In genomic region chr14:73295198-73295796, GRCh38 we compare ENCODE assay signal across 9 cellular contexts. TPM values are rescaled to one million over a fixed set of nuclear protein-coding genes. Genes with fewer than 3 reads are reported as not detected.
DNase-seq lines count a peak whose midpoint lies in the region; ATAC-seq and TF ChIP-seq lines count a peak whose summit lies in the region.
"Had no signal": no experiment of that assay in that cellular context is flagged by ENCODE, and none has a peak within 500 bp of the region (broad histone marks: within the 10 kb centered on the region; RNA-seq: fewer than 3 reads in every experiment).

No MANE protein-coding gene starts in this region.

- POLR2A ChIA-PET in IMR-90 (lab: Charles Lee; ENCODE audit: unreplicated experiment) (no interaction called here), PC-3 (lab: Charles Lee; ENCODE audit: unreplicated experiment) (interaction anchor here (0.5 to 0.7 kb wide), 2 partner anchors 19 to 159 kb away, joined by 3 read pairs; no protein-coding TSS in a partner anchor)

- no peak overlapping the region for H3K23ac ChIP-seq in IMR-90 (ENCODE audit: low read depth, low read length)

- H3K9me2 ChIP-seq in PC-3 (replicated peaks; ENCODE audit: low read length): no peaks in the 10 kb centered on the region

- H3K9ac ChIP-seq in IMR-90 (ENCODE audit: low read depth, low read length) (no peak overlapping the region), PC-3 (ENCODE audit: low read length) (no peak overlapping the region), endodermal cell (ENCODE audit: extremely low read depth, low read length, poor library complexity, severe bottlenecking) (no peak overlapping the region)

- intact Hi-C loops in IMR-90 (cut with micrococcal nuclease) (loop anchor here (1.0 to 10.0 kb wide), 2 partner anchors 177 to 340 kb away; no protein-coding TSS in a partner anchor), PC-3 (cut with micrococcal nuclease) (loop anchor here (1.0 to 10.0 kb wide), 3 partner anchors 107 to 340 kb away; no protein-coding TSS in a partner anchor)

- TF ChIP-seq POLR2A in IMR-90 (IDR thresholded peaks at IDR 0.05; ENCODE audit: low read depth, low read length): no peak

- H2BK5ac ChIP-seq in IMR-90 (ENCODE audit: low read depth, low read length, poor library complexity, severe bottlenecking): no peak overlapping the region

- no peaks in the 10 kb centered on the region for H3K79me2 ChIP-seq in PC-3 (ENCODE audit: low read length)

- H3F3A ChIP-seq in PC-3 (ENCODE audit: low read length, unreplicated experiment): no peaks in the 10 kb centered on the region

- no peak overlapping the region for H2BK20ac ChIP-seq in IMR-90 (ENCODE audit: low read depth, low read length)

- no peak overlapping the region for H3K56ac ChIP-seq in IMR-90 (ENCODE audit: extremely low read depth, insufficient read depth, low read length)

- H4K91ac ChIP-seq in IMR-90 (ENCODE audit: insufficient read depth, low read depth, low read length): no peak overlapping the region

- no peak overlapping the region for H3K4me2 ChIP-seq in IMR-90 (ENCODE audit: low read depth, low read length)
- H3K4me2 ChIP-seq in PC-3 (ENCODE audit: low read length): no peak overlapping the region

- dilution Hi-C loops in IMR-90 (cut with HindIII; ENCODE audit: low sequenced_read_pairs, unreplicated experiment): loop anchor here (25.0 kb wide), 1 partner anchor 167 kb away; the partner anchor contains the start of gene NUMB

- H3K4me3 ChIP-seq in IMR-90 (ENCODE audit: insufficient read depth, low read depth, low read length) (no peak overlapping the region), PC-3 (ENCODE audit: low read length) (no peak overlapping the region), endodermal cell (ENCODE audit: low read length) (no peak overlapping the region)
- H3K4me3 ChIP-seq: SJCRH30 had no signal

- H3K14ac ChIP-seq in IMR-90 (replicated peaks; ENCODE audit: low read depth, low read length): no peak overlapping the region

- H3K4me3 Mint-ChIP-seq in endodermal cell (no peak overlapping the region), nephron progenitor cell (no peak overlapping the region)

- H3K9me3 Mint-ChIP-seq in endodermal cell: no peaks in the 10 kb centered on the region
- no peaks in the 10 kb centered on the region for H3K9me3 Mint-ChIP-seq in nephron progenitor cell

- H3K18ac ChIP-seq in IMR-90 (ENCODE audit: low read depth, low read length): no peak overlapping the region

- H3K27ac ChIP-seq in IMR-90 (ENCODE audit: insufficient read depth, low read length) (no peak overlapping the region), PC-3 (ENCODE audit: low read length) (no peak overlapping the region), endodermal cell (ENCODE audit: low read depth, low read length) (no peak overlapping the region)
- H3K27ac ChIP-seq: SJCRH30 had no signal

- TF ChIP-seq CTCF in IMR-90 (conservative IDR thresholded peaks at IDR 0.05; ENCODE audit: low read depth, low read length): peak; percentile 69
- TF ChIP-seq CTCF in PC-3 (conservative IDR thresholded peaks at IDR 0.05; ENCODE audit: low read depth, low read length): peak; percentile 98
- peak; percentile 88 for TF ChIP-seq CTCF in endodermal cell (conservative IDR thresholded peaks at IDR 0.05)
- TF ChIP-seq CTCF in nephron progenitor cell (IDR thresholded peaks at IDR 0.05): peak; percentile 79

- H3K4ac ChIP-seq in IMR-90 (ENCODE audit: low read depth, low read length): no peak overlapping the region

- H2AK9ac ChIP-seq in IMR-90 (replicated peaks; ENCODE audit: low read depth, low read length, poor library complexity): no peak overlapping the region

- H3K27ac Mint-ChIP-seq in endodermal cell (no peak overlapping the region), nephron progenitor cell (no peak overlapping the region)

- peak; percentile 55 for TF ChIP-seq RAD21 in IMR-90 (IDR thresholded peaks at IDR 0.05; ENCODE audit: low read length)

- H3K4me1 ChIP-seq in IMR-90 (ENCODE audit: control insufficient read depth, insufficient read depth, low read length): no peaks in the 10 kb centered on the region
- H3K4me1 ChIP-seq in PC-3 (ENCODE audit: insufficient read depth, low read length): peaks cover 7% of the 10 kb centered on the region
- no peaks in the 10 kb centered on the region for H3K4me1 ChIP-seq in endodermal cell (ENCODE audit: control insufficient read depth, insufficient read depth, low read length)
- H3K4me1 ChIP-seq: SJCRH30 had no signal

- no peak overlapping the region for H2BK15ac ChIP-seq in IMR-90 (ENCODE audit: low read depth, low read length)

- H3K4me1 Mint-ChIP-seq in endodermal cell: peaks cover 8% of the 10 kb centered on the region
- H3K4me1 Mint-ChIP-seq in nephron progenitor cell: no peaks in the 10 kb centered on the region

- H2AK5ac ChIP-seq in IMR-90 (ENCODE audit: low read depth, low read length): no peak overlapping the region

- CTCF ChIA-PET in IMR-90 (lab: Yijun Ruan, JAX) (interaction anchor here (0.5 to 2.2 kb wide), 12 partner anchors 10 to 177 kb away, joined by 3 to 10 read pairs (median 3); no protein-coding TSS in a partner anchor), PC-3 (lab: Charles Lee) (interaction anchor here (0.5 to 1.5 kb wide), 27 partner anchors 9 to 461 kb away, joined by 3 to 89 read pairs (median 5); partner anchors contain the start of gene NUMB)

- peaks cover 16 to 34% of the 10 kb centered on the region in 2 experiments for H3K79me1 ChIP-seq in IMR-90 (ENCODE audit: low read depth in 1 of 2, low read length in 2 of 2)

- H4K5ac ChIP-seq in IMR-90 (ENCODE audit: low read depth, low read length): no peak overlapping the region

- H3K9me3 ChIP-seq in IMR-90 (ENCODE audit: control insufficient read depth, insufficient read depth, low read length): no peaks in the 10 kb centered on the region
- no peaks in the 10 kb centered on the region for H3K9me3 ChIP-seq in PC-3 (ENCODE audit: low read length)
- no peaks in the 10 kb centered on the region for H3K9me3 ChIP-seq in endodermal cell (ENCODE audit: control insufficient read depth, low read length)
- H3K9me3 ChIP-seq: SJCRH30 had no signal

- DNase-seq in D341Med (ENCODE audit: low spot score) (peak; percentile 46), IMR-90 (peak; percentile 31), PC-3 (peak; percentile 78), endodermal cell (no peak), nephron progenitor cell (no peak)

- BruUV-seq in IMR-90 (replicated peaks; lab: Mats Ljungman, UMichigan): no TSS peak
- BruUV-seq in PC-3 (replicated peaks; lab: Mats Ljungman, UMichigan): no TSS peak

- in situ Hi-C loops in IMR-90 (cut with MboI; ENCODE audit: low sequenced_read_pairs): loop anchor here (5.0 kb wide), 1 partner anchor 177 kb away; no protein-coding TSS in a partner anchor

- ATAC-seq in IMR-90 (ENCODE audit: low read depth) (no peak), PC-3 (peak; percentile 36), GM21737 (IDR thresholded peaks at IDR 0.05; ENCODE audit: unreplicated experiment) (no peak), HG02610 (IDR thresholded peaks at IDR 0.05; ENCODE audit: unreplicated experiment) (no peak), HG03039 (IDR thresholded peaks at IDR 0.05; ENCODE audit: unreplicated experiment) (no peak)

- H3K36me3 ChIP-seq in IMR-90 (ENCODE audit: control insufficient read depth, insufficient read depth, low read length) (peaks cover 9% of the 10 kb centered on the region), PC-3 (ENCODE audit: low read depth, low read length) (peaks cover 4% of the 10 kb centered on the region), endodermal cell (ENCODE audit: control insufficient read depth, insufficient read depth, low read length) (peaks cover 30% of the 10 kb centered on the region)
- H3K36me3 ChIP-seq: SJCRH30 had no signal

- H4K20me1 ChIP-seq in IMR-90 (ENCODE audit: insufficient read depth, low read length) (peaks cover 9% of the 10 kb centered on the region; the same call in 1 of the 2 replicates), PC-3 (ENCODE audit: low read length) (no peaks in the 10 kb centered on the region)

- H2AFZ ChIP-seq in IMR-90 (replicated peaks; ENCODE audit: low read length, poor library complexity) (no peak overlapping the region), PC-3 (ENCODE audit: low read length) (no peak overlapping the region)

- H4K8ac ChIP-seq in IMR-90 (ENCODE audit: low read depth in 2 of 2, low read length in 2 of 2): no peak overlapping the region

- H3K36me3 Mint-ChIP-seq in endodermal cell (ENCODE audit: low read depth) (peaks cover 30% of the 10 kb centered on the region), nephron progenitor cell (ENCODE audit: low read depth) (peaks cover 24% of the 10 kb centered on the region)

- H3K27me3 Mint-ChIP-seq in endodermal cell (ENCODE audit: insufficient read depth) (no peaks in the 10 kb centered on the region), nephron progenitor cell (ENCODE audit: low read depth, poor library complexity) (no peaks in the 10 kb centered on the region)

- peaks cover 4% of the 10 kb centered on the region for H3K9me1 ChIP-seq in IMR-90 (ENCODE audit: insufficient read depth, low read length)

- H2BK120ac ChIP-seq in IMR-90 (ENCODE audit: low read depth, low read length): no peak overlapping the region

- WGBS in IMR-90 (ENCODE audit: extremely low coverage in 2 of 2, insufficient read length in 1 of 2), 2 experiments: no CpG with 5 or more reads among the region's 1 CpG
- WGBS in endodermal cell (ENCODE audit: insufficient coverage in 1 of 2, insufficient read length in 1 of 2), 2 experiments: 90% methylated on average over 1 of the region's 1 CpG; no CpG with 5 or more reads in 1 of the 2 experiments

- H3K27me3 ChIP-seq in IMR-90 (ENCODE audit: control insufficient read depth, insufficient read depth, low read length) (no peaks in the 10 kb centered on the region), PC-3 (ENCODE audit: low read length) (no peaks in the 10 kb centered on the region), endodermal cell (ENCODE audit: control insufficient read depth, insufficient read depth, low read length, poor library complexity, severe bottlenecking) (no peaks in the 10 kb centered on the region)
- H3K27me3 ChIP-seq: SJCRH30 had no signal

TF ChIP-seq in IMR-90, 13 proteins besides CTCF, POLR2A, EP300 and RAD21:
- TF ChIP-seq MAFK (IDR thresholded peaks at IDR 0.05; ENCODE audit: low read depth, low read length): no peak
- peak; percentile 73 for TF ChIP-seq SMC3 (IDR thresholded peaks at IDR 0.05; ENCODE audit: low read depth, low read length)

RNA-seq across cellular contexts. Expression of gene PAPLN, which starts 58.0 kb away (rescaled TPM):
- total RNA-seq in IMR-90 (2012; rRNA removed): 0.28 and 0.36 TPM in 2 replicates
- polyA plus RNA-seq in IMR-90 (2012; rRNA removed): 0.83 and 1.2 TPM in 2 replicates
- 0.34 and 0.79 TPM in 2 replicates for polyA plus RNA-seq in IMR-90 (2012; cell fraction: cytosol; rRNA removed)
- polyA plus RNA-seq in IMR-90 (2012; cell fraction: nucleus; rRNA removed; ENCODE audit: low replicate concordance): 10.9 and 11.7 TPM in 2 replicates
- 0.35 and 0.40 TPM in 2 replicates for total RNA-seq in PC-3 (2014; rRNA removed)
- 10 to 100 TPM; 18.4 to 20.1 TPM for total RNA-seq in endodermal cell
- polyA plus RNA-seq in endodermal cell (2013, experiment 1 of 2): 9.0 TPM
- 7.8 TPM for polyA plus RNA-seq in endodermal cell (2013, experiment 2 of 2)
- total RNA-seq: SJCRH30 had no signal

Comparison
In these comparisons a context has a peak if more than half of its experiments do, and no peak if none do; other contexts are left out.
1. DNase-seq: peak in D341Med (single experiment), IMR-90 (single experiment) and PC-3 (single experiment); none in endodermal cell (single experiment) and nephron progenitor cell (single experiment).
2. RNA of gene PAPLN, which starts 58.0 kb away (total RNA-seq): 18.4 to 20.1 TPM in endodermal cell; 0.35 to 0.40 TPM in PC-3 and 0.28 to 0.36 TPM in IMR-90; every median in the first group is over 10 times any median in the second.
3. Peak in every context shown above with its lines, with median percentiles within 50 percentile points of each other: CTCF ChIP-seq.